Comparison of ENCODE assay signal across 8 cellular contexts in the genomic region with DNA sequence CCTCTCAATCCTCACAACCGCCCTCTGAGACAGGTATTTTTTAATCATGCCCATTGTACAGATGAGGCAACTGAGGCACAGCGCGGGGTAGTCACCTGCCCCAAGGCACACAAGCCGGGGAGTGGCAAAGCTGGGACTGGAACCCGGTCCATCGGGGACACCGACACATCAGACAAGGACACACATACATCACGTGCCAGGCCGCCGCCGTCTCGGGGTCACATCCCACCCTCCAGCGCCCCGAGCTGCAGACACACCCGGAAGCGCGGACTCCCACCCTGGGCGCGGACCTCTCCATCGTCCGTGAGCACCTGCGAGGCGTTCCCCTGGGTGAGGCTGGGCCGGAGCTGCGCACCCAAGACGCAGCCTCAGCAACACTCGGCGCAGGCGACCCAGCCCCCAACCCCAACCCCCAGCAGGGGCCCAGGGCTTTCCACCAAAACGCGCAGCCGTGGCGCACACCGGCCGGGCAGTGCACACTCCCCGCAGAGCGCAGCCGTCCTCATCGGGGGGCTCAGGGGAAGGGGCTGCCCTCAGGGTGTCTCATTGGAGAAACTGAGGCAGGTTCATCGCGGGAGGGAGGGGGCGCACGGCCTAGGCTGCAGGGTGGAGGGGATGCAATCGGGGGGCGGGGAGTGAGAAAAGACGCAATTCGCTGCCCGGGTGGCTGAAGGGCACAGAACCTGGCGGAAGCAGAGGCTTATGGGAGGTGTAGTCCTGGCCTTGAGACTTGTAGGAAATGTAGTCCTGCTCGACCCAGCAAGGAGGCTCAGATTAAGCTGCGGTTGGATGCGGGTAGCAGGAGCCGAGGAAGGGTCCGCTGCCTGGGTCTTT. TPM values are rescaled to one million over a fixed set of nuclear protein-coding genes. Genes with fewer than 3 reads are reported as not detected.
DNase-seq lines count a peak whose midpoint lies in the region; ATAC-seq and TF ChIP-seq lines count a peak whose summit lies in the region.

No MANE protein-coding gene starts in this region.

- H3K4me3 ChIP-seq in SU-DHL-6 (ENCODE audit: insufficient read depth, low read length, poor library complexity, severe bottlenecking) (peak overlapping the region; percentile 74), adrenal gland (peak overlapping the region in 2 of 4 donors; percentile 23 to 60)

- H3K79me2 ChIP-seq in SU-DHL-6 (ENCODE audit: insufficient read depth, low read length): no peaks in the 10 kb centered on the region

- H2AFZ ChIP-seq in SU-DHL-6 (ENCODE audit: low read depth, low read length, severe bottlenecking): peak overlapping the region; percentile 87

- peaks cover 0 to 8% of the 10 kb centered on the region in 2 donors for H3K4me1 ChIP-seq in adrenal gland (replicated peaks in 1 of 2)

- TF ChIP-seq POLR2A in adrenal gland (IDR thresholded peaks at IDR 0.05): no peak

- H3K36me3 ChIP-seq in SU-DHL-6 (ENCODE audit: low read length) (no peaks in the 10 kb centered on the region), adrenal gland (replicated peaks in 1 of 2) (no peaks in the 10 kb centered on the region)

- ATAC-seq in GM18498 (IDR thresholded peaks at IDR 0.05; ENCODE audit: unreplicated experiment) (peak; percentile 68), HG02763 (IDR thresholded peaks at IDR 0.05; ENCODE audit: unreplicated experiment) (no peak)

- H3K27me3 ChIP-seq in SU-DHL-6 (ENCODE audit: low read length) (no peaks in the 10 kb centered on the region), adrenal gland (peaks cover 22% of the 10 kb centered on the region)

- WGBS in adrenal gland, 4 donors: 2 to 5% (median 3%) methylated on average over 19 to 54 of the region's 54 CpGs

- DNase-seq in NCI-H1092 (lab: John Stamatoyannopoulos, UW) (peak; percentile 40), adrenal gland (peak; percentile 50 to 83 (median 65)), hepatic stellate cell (ENCODE audit: low spot score) (peak; percentile 81), putamen (ENCODE audit: low spot score) (peak; percentile 90)

- peak overlapping the region; percentile 84 for H3K4me2 ChIP-seq in SU-DHL-6 (ENCODE audit: low read depth, low read length, poor library complexity, severe bottlenecking)

- intact Hi-C loops in adrenal gland (cut with DNase I): no loop called here

- H3F3A ChIP-seq in SU-DHL-6 (ENCODE audit: insufficient read depth): peaks cover 8% of the 10 kb centered on the region

- H4K20me1 ChIP-seq in SU-DHL-6 (ENCODE audit: low read depth, low read length): no peaks in the 10 kb centered on the region

- H3K27ac ChIP-seq in 22Rv1: peak overlapping the region; percentile 54
- H3K27ac ChIP-seq in SU-DHL-6 (ENCODE audit: low read depth, low read length): peak overlapping the region; percentile 57
- H3K27ac ChIP-seq in adrenal gland: peak overlapping the region in 1 of 5 donors; percentile 54

- H3K9me2 ChIP-seq in SU-DHL-6 (replicated peaks; ENCODE audit: insufficient read depth, low read length): no peaks in the 10 kb centered on the region

- TF ChIP-seq CTCF in 22Rv1 (IDR thresholded peaks at IDR 0.05) (no peak), SU-DHL-6 (IDR thresholded peaks at IDR 0.05; ENCODE audit: insufficient read depth, low read length, poor library complexity, severe bottlenecking) (no peak), adrenal gland (IDR thresholded peaks at IDR 0.05) (no peak)

- peak overlapping the region; percentile 77 for H3K9ac ChIP-seq in SU-DHL-6 (ENCODE audit: low read length)

- H3K9me3 ChIP-seq in SU-DHL-6 (ENCODE audit: insufficient read depth, low read length): no peaks in the 10 kb centered on the region
- no peaks in the 10 kb centered on the region for H3K9me3 ChIP-seq in adrenal gland (replicated peaks in 1 of 3)

RNA-seq across cellular contexts. Expression of a gene that starts 1.9 kb away (rescaled TPM):
- total RNA-seq in adrenal gland: 1 to 10 TPM in 7 of 8 donors, under 1 TPM in 1; 0.06 to 4.4 (median 2.6) TPM
- polyA plus RNA-seq in adrenal gland: 10 to 100 TPM in 1 of 3 donors, 1 to 10 TPM in 1, under 1 TPM in 1; 0.57 to 15.1 (median 2.3) TPM

RNA-seq across cellular contexts. Expression of a gene that starts 38.5 kb away (rescaled TPM):
- total RNA-seq in adrenal gland: 1 to 10 TPM in 2 of 8 donors, under 1 TPM in 3, not detected in 3; 0.34 to 1.4 (median 0.52) TPM
- polyA plus RNA-seq in adrenal gland: under 1 TPM; 0.24 to 0.88 (median 0.72) TPM

RNA-seq across cellular contexts. Expression of a gene that starts 44.3 kb away (rescaled TPM):
- 10 to 100 TPM; 28.5 to 93.5 (median 54.2) TPM for total RNA-seq in adrenal gland
- 10 to 100 TPM; 26.3 to 91.7 (median 51.8) TPM for polyA plus RNA-seq in adrenal gland

RNA-seq across cellular contexts. Expression of a gene that starts 58.1 kb away (rescaled TPM):
- total RNA-seq in adrenal gland: under 1 TPM; 0.09 to 0.83 (median 0.43) TPM
- under 1 TPM; 0.16 to 0.56 (median 0.34) TPM for polyA plus RNA-seq in adrenal gland

Comparison
In these comparisons a context has a peak if more than half of its experiments do, and no peak if none do; other contexts are left out.
1. DNase-seq: peak in every context shown above with its lines; median percentile 90 in putamen; 81 in hepatic stellate cell; 65 in adrenal gland; 40 in NCI-H1092.